8 cellular contexts compared by ENCODE assay signal in the genomic region with DNA sequence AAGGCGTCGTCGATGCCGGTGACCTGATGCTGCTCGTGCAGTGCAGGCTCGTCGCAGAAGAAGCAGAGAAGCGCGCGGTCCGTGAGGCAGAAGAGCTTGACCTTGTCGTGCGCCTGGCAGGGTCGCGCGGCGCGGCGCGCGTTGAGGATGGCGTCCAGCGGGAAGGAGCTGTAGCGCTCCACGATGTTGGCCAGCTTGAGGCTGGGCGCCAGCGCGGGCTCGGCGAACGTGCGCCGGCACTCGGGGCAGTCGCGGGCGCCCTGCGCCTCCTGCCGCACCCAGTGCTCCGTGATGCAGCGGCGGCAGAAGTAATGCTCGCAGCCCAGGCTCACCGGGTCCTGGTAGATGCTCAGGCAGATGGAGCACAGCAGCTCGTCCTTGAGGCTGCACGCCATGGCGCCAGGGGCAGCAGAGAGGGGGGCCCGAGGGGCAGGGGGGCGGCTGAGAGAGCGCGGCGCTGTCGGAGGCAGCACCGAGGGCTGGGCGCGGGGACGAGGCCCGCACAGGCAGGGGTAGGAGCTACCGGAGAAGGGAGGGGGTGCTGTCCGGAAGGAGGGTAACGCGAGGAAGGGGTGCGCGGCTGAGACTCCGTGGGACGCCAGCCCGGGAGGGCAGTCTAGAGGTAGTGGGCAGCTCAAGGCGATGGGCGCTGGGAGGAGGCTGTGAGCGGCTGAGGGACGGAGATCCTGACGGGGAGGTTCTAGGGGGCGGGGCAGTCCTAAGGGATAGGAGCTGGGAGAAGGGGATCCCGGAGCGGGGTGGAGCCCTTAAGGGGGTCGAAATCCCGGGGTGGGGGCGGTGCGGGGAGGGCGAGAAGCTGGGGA. TPM values are rescaled to one million over a fixed set of nuclear protein-coding genes. Genes with fewer than 3 reads are reported as not detected.
DNase-seq lines count a peak whose midpoint lies in the region; ATAC-seq, FAIRE-seq and TF ChIP-seq lines count a peak whose summit lies in the region.

No MANE protein-coding gene starts in this region.

- peak; percentile 34 for ATAC-seq in GM19395 (IDR thresholded peaks at IDR 0.05; ENCODE audit: unreplicated experiment)

- H3K9ac ChIP-seq in mammary epithelial cell (ENCODE audit: insufficient read depth, low read length): no peak overlapping the region

- H3K36me3 ChIP-seq in BE2C (no peaks in the 10 kb centered on the region), mammary epithelial cell (ENCODE audit: insufficient read depth, low read length) (no peaks in the 10 kb centered on the region)

- H3K79me2 ChIP-seq in mammary epithelial cell (ENCODE audit: insufficient read depth, low read length): no peaks in the 10 kb centered on the region

- H3K27me3 ChIP-seq in BE2C (no peaks in the 10 kb centered on the region), mammary epithelial cell (ENCODE audit: insufficient read depth, low read length) (no peaks in the 10 kb centered on the region)

- DNase-seq in BE2C: peak; percentile 52
- DNase-seq in HTR-8/SVneo (ENCODE audit: insufficient read length, low spot score): peak; percentile 61
- peak; percentile 6 for DNase-seq in T follicular helper cell (ENCODE audit: low read depth)
- DNase-seq in mammary epithelial cell: peak; percentile 40
- DNase-seq in kidney glomerular epithelial cell (lab: John Stamatoyannopoulos, UW): peak; percentile 19
- DNase-seq in stimulated activated CD4-positive, alpha-beta T cell treated with anti-CD3 and anti-CD28 coated beads, Interleukin-2, amount 100 ng/mL, for 24 hours: peak; percentile 36 to 38
- no peak for DNase-seq in SKM-1 treated with dmso at 0.1 percent for 144 hours (lab: John Stamatoyannopoulos, UW; ENCODE audit: unreplicated experiment)

- in situ Hi-C loops in mammary epithelial cell (cut with MboI; ENCODE audit: low sequenced_read_pairs in 2 of 2): no loop called here

- CTCF ChIA-PET in mammary epithelial cell (lab: Charles Lee; ENCODE audit: low non-redundant PET): interaction anchor here (0.6 to 1.2 kb wide), 3 partner anchors 37 to 188 kb away, joined by 3 to 7 read pairs (median 4); no protein-coding TSS in a partner anchor

- H3K27ac ChIP-seq in mammary epithelial cell (ENCODE audit: insufficient read depth, low read depth, low read length): no peak overlapping the region

- no peaks in the 10 kb centered on the region for H4K20me1 ChIP-seq in mammary epithelial cell (ENCODE audit: insufficient read depth, low read length)

- peak overlapping the region; percentile 97 for H3K4me2 ChIP-seq in mammary epithelial cell (ENCODE audit: insufficient read depth, low read depth, low read length)

- TF ChIP-seq CTCF in BE2C (IDR thresholded peaks at IDR 0.05; ENCODE audit: low read depth, low read length) (no peak), mammary epithelial cell (conservative IDR thresholded peaks at IDR 0.05 in 1 of 2, IDR thresholded peaks at IDR 0.05 in 1 of 2; ENCODE audit: extremely low read depth in 1 of 2, insufficient read depth in 1 of 2, low read depth in 1 of 2, low read length in 2 of 2) (no peak)

- H3K4me3 ChIP-seq in BE2C (ENCODE audit: low read depth, low read length): peak overlapping the region; percentile 53
- peak overlapping the region; percentile 69 to 95 (median 74) for H3K4me3 ChIP-seq in mammary epithelial cell (replicated peaks in 1 of 3; ENCODE audit: insufficient read depth in 1 of 3, low read depth in 2 of 3, low read length in 3 of 3)

- H3K9me3 ChIP-seq in BE2C (no peaks in the 10 kb centered on the region), mammary epithelial cell (replicated peaks; ENCODE audit: insufficient read depth, low read length) (no peaks in the 10 kb centered on the region)

- no peak for FAIRE-seq in HTR-8/SVneo (lab: Jason Lieb, UNC)

- 0% methylated on average over 4 of the region's 80 CpGs for WGBS in mammary epithelial cell (ENCODE audit: low coverage, missing lambda C conversion rate)

- H3K4me1 ChIP-seq in BE2C (no peaks in the 10 kb centered on the region), mammary epithelial cell (ENCODE audit: insufficient read depth, low read length) (peaks cover 17% of the 10 kb centered on the region)

- no TSS peak for BruUV-seq in mammary epithelial cell (replicated peaks; lab: Mats Ljungman, UMichigan)

- intact Hi-C loops in mammary epithelial cell (cut with micrococcal nuclease): loop anchor here (1.0 kb wide), 1 partner anchor 54 kb away; no protein-coding TSS in a partner anchor

- H2AFZ ChIP-seq in mammary epithelial cell (ENCODE audit: low read depth, low read length): peak overlapping the region; percentile 86

- dilution Hi-C loops in mammary epithelial cell (cut with HindIII; ENCODE audit: low sequenced_read_pairs): no loop called here

RNA-seq across cellular contexts. Expression of gene TRIM62, which starts 0.6 kb away (rescaled TPM):
- 13.3 TPM for polyA plus RNA-seq in BE2C (2012; ENCODE audit: insufficient read depth, insufficient read length, low read depth)
- total RNA-seq in mammary epithelial cell: 1 to 10 TPM; 4.2 to 5.6 TPM
- polyA plus RNA-seq in mammary epithelial cell: 2.9 TPM
- 4.0 TPM for polyA minus RNA-seq in mammary epithelial cell
